Comparison of ENCODE assay signal across 8 cellular contexts in genomic region chr18:6920099-6920955, GRCh38.
A peak's percentile ranks its signal among the peaks of the same experiment; 100 is the strongest.
DNase-seq lines count a peak whose midpoint lies in the region; ATAC-seq, FAIRE-seq and TF ChIP-seq lines count a peak whose summit lies in the region.

No MANE protein-coding gene starts in this region.

- no peaks in the 10 kb centered on the region for H3K79me2 ChIP-seq in Karpas-422 (ENCODE audit: low read length)

- no peaks in the 10 kb centered on the region for H3K27me3 ChIP-seq in colonic mucosa
- H3K27me3 ChIP-seq in right lobe of liver, result no peaks in the 10 kb centered on the region
- H3K27me3 ChIP-seq in upper lobe of right lung, result no peaks in the 10 kb centered on the region
- H3K27me3 ChIP-seq in Karpas-422 (ENCODE audit: low read length), result no peaks in the 10 kb centered on the region

- H3K27ac ChIP-seq in colonic mucosa (no peak overlapping the region), right lobe of liver (no peak overlapping the region), upper lobe of right lung (no peak overlapping the region), Karpas-422 (ENCODE audit: low read length) (no peak overlapping the region)

- DNase-seq in DMS153 treated with DMSO at 0.1 percent for 48 hours (lab: John Stamatoyannopoulos, UW; ENCODE audit: unreplicated experiment), result peak; percentile 36
- DNase-seq in DMS153 (lab: John Stamatoyannopoulos, UW), result no peak
- DNase-seq in KG1 (lab: John Stamatoyannopoulos, UW), result peak; percentile 43
- DNase-seq in RCC 7860 (ENCODE audit: low spot score), result peak; percentile 49
- DNase-seq in colonic mucosa, result peak; percentile 80
- peak in 1 of 3 donors; percentile 53 for DNase-seq in right lobe of liver
- DNase-seq in upper lobe of right lung, result no peak
- no peak for DNase-seq in Karpas-422

- no peak overlapping the region for H3K4me3 ChIP-seq in colonic mucosa
- H3K4me3 ChIP-seq in right lobe of liver, result no peak overlapping the region
- H3K4me3 ChIP-seq in upper lobe of right lung, result no peak overlapping the region
- H3K4me3 ChIP-seq in Karpas-422 (ENCODE audit: low read length), result no peak overlapping the region

- no peak overlapping the region for H2AFZ ChIP-seq in Karpas-422 (ENCODE audit: low read length)

- intact Hi-C loops in colonic mucosa (cut with DNase I) (loop anchor here (2.0 to 5.0 kb wide), 2 partner anchors 102 to 257 kb away; no protein-coding TSS in a partner anchor), right lobe of liver (cut with DNase I) (loop anchor here in 1 of 2 donors (10.0 kb wide), 1 partner anchor 254 kb away; no protein-coding TSS in a partner anchor), upper lobe of right lung (cut with DNase I) (no loop called here)

- no peaks in the 10 kb centered on the region for H3K4me1 ChIP-seq in colonic mucosa
- H3K4me1 ChIP-seq in right lobe of liver, result no peaks in the 10 kb centered on the region
- no peaks in the 10 kb centered on the region for H3K4me1 ChIP-seq in upper lobe of right lung
- H3K4me1 ChIP-seq in Karpas-422 (ENCODE audit: low read length), result no peaks in the 10 kb centered on the region

- H3K9ac ChIP-seq in colonic mucosa (ENCODE audit: low read depth in 2 of 2, low read length in 2 of 2), result no peak overlapping the region
- no peak overlapping the region for H3K9ac ChIP-seq in Karpas-422 (ENCODE audit: low read length)

- TF ChIP-seq POLR2A in right lobe of liver (IDR thresholded peaks at IDR 0.05), result no peak

- FAIRE-seq in RCC 7860 (lab: Jason Lieb, UNC), result no peak

- H4K20me1 ChIP-seq in Karpas-422 (ENCODE audit: insufficient read depth, low read depth, low read length), result no peaks in the 10 kb centered on the region

- H3K9me3 ChIP-seq in colonic mucosa (no peaks in the 10 kb centered on the region), right lobe of liver (no peaks in the 10 kb centered on the region), upper lobe of right lung (no peaks in the 10 kb centered on the region), Karpas-422 (ENCODE audit: low read length) (no peaks in the 10 kb centered on the region; the same call in 1 of the 2 replicates)

- H3K4me2 ChIP-seq in Karpas-422 (ENCODE audit: low read depth, low read length, poor library complexity, severe bottlenecking), result no peak overlapping the region

- TF ChIP-seq CTCF in colonic mucosa (IDR thresholded peaks at IDR 0.05) (peak; percentile 42), right lobe of liver (IDR thresholded peaks at IDR 0.05) (peak; percentile 53 to 61 (median 60)), upper lobe of right lung (IDR thresholded peaks at IDR 0.05) (peak; percentile 62)

- ATAC-seq in right lobe of liver (peak; percentile 75 to 79 (median 78)), upper lobe of right lung (peak; percentile 82)

- WGBS in right lobe of liver (ENCODE audit: insufficient coverage, low coverage, low lambda C conversion rate, missing lambda C conversion rate), result 3% methylated on average over 6 of the region's 37 CpGs

- no peaks in the 10 kb centered on the region for H3K36me3 ChIP-seq in colonic mucosa
- no peaks in the 10 kb centered on the region for H3K36me3 ChIP-seq in right lobe of liver
- H3K36me3 ChIP-seq in upper lobe of right lung, result no peaks in the 10 kb centered on the region
- H3K36me3 ChIP-seq in Karpas-422 (ENCODE audit: insufficient read depth, low read length), result no peaks in the 10 kb centered on the region

- H3K9me2 ChIP-seq in Karpas-422 (replicated peaks; ENCODE audit: insufficient read depth, low read length), result no peaks in the 10 kb centered on the region; the same call in 1 of the 2 replicates

Comparison
In these comparisons a context has a peak if more than half of its experiments do, and no peak if none do; other contexts are left out.
1. DNase-seq: peak in DMS153 treated with DMSO at 0.1 percent for 48 hours (single experiment), KG1 (single experiment), RCC 7860 (single experiment) and colonic mucosa (single experiment); none in DMS153 (single experiment), upper lobe of right lung (single experiment) and Karpas-422 (single experiment).
2. Peak in every context shown above with its lines, with median percentiles within 50 percentile points of each other: CTCF ChIP-seq.